In the genomic region with DNA sequence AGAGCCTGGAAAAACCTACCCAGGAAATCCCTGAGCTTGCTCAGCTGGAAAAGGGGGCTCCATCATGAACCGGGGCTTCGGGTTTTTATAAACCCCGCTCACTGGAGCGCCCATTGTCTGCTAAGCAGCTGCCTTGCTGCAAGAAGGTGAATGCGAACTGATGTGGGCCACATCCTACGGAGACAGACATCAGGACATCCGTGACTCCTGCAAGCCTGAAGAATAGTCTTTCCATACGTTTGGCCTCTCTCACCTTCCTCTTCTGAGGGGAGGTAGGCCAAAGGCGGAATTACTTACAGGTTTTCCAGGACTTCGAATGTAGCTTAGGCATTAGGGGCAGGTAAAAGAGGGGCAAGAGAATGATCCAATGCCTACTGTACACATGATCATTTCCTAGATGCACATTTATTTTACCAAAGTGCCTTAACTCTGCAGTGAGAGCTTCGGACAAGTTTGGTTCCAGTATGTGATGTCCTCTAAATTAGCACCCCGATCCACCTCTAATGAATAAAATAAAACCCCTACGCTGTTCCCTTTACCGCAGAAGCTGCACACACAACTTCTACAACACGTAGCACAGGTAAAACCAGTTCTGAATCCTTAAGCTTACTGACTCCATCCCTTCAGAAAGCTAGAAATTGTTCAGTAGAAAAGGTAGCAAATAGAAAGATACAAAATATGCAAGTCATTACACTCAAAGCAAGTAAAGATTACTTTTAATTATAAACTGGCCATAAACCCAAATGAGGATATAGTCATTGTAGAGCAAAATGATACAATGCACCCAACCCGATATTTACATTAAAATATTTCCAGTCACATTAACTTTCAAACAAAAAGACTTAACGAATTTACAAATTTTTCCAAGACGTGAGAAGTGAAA, we compare ENCODE assay signal across 7 cellular contexts. TPM values are rescaled to one million over a fixed set of nuclear protein-coding genes. Genes with fewer than 3 reads are reported as not detected.
DNase-seq lines count a peak whose midpoint lies in the region; ATAC-seq and TF ChIP-seq lines count a peak whose summit lies in the region.

No MANE protein-coding gene starts in this region.

- H3K27ac ChIP-seq in HEK293 (ENCODE audit: extremely low read depth, low read depth, low read length): peak overlapping the region; percentile 53; the same call in 1 of the 2 replicates
- H3K27ac ChIP-seq in SJCRH30: peak overlapping the region; percentile 43

- peak overlapping the region; percentile 67 for H3K4me3 ChIP-seq in HEK293 (ENCODE audit: low read depth, low read length)
- peak overlapping the region; percentile 62 for H3K4me3 ChIP-seq in SJCRH30
- peak overlapping the region; percentile 49 for H3K4me3 ChIP-seq in fibroblast of mammary gland (ENCODE audit: control insufficient read depth, low read depth, low read length)
- H3K4me3 ChIP-seq in retinal pigment epithelial cell (ENCODE audit: low read length): peak overlapping the region; percentile 58

- peaks cover 16 to 25% of the 10 kb centered on the region in 2 experiments for H3K36me3 ChIP-seq in HEK293 (ENCODE audit: control insufficient read depth in 2 of 2, insufficient read depth in 1 of 2, low read length in 2 of 2)
- H3K36me3 ChIP-seq in SJCRH30: peaks cover 18% of the 10 kb centered on the region

- H3K9me3 ChIP-seq in HEK293 (ENCODE audit: control insufficient read depth, insufficient read depth, low read depth, low read length): no peaks in the 10 kb centered on the region
- H3K9me3 ChIP-seq in SJCRH30 (replicated peaks): no peaks in the 10 kb centered on the region

- TF ChIP-seq CTCF in HEK293 (tag by site-specific recombination; IDR thresholded peaks at IDR 0.05) (0 out of 2 replicates have a peak, but pooled peaks have one; percentile 4), fibroblast of mammary gland (conservative IDR thresholded peaks at IDR 0.05; ENCODE audit: control insufficient read depth, insufficient read depth, low read depth, low read length) (no peak), retinal pigment epithelial cell (conservative IDR thresholded peaks at IDR 0.05; ENCODE audit: low read depth, low read length) (no peak)

- CTCF ChIA-PET in HEK293 (lab: Yijun Ruan, JAX): interaction anchor here (0.6 to 7.8 kb wide), 71 partner anchors 7 to 1562 kb away, joined by 3 to 126 read pairs (median 4); partner anchors contain the start of genes CELSR2, CYB561D1, MYBPHL and PRPF38B

- peaks cover 8% of the 10 kb centered on the region for H3K4me1 ChIP-seq in HEK293 (ENCODE audit: control insufficient read depth, insufficient read depth, low read length)
- peaks cover 32% of the 10 kb centered on the region for H3K4me1 ChIP-seq in SJCRH30

- ATAC-seq in HG02588 (IDR thresholded peaks at IDR 0.05; ENCODE audit: unreplicated experiment) (no peak), GM21526 (IDR thresholded peaks at IDR 0.05; ENCODE audit: low FRiP score, unreplicated experiment) (no peak), GM21737 (IDR thresholded peaks at IDR 0.05; ENCODE audit: unreplicated experiment) (no peak)

- DNase-seq in SJCRH30: no peak
- no peak for DNase-seq in fibroblast of mammary gland (ENCODE audit: low read depth)
- no peak for DNase-seq in retinal pigment epithelial cell (ENCODE audit: low read depth)

- H3K27me3 ChIP-seq in SJCRH30: no peaks in the 10 kb centered on the region

- POLR2A ChIA-PET in HEK293 (lab: Yijun Ruan, JAX): interaction anchor here (0.9 to 3.7 kb wide), 13 partner anchors 12 to 299 kb away, joined by 3 to 30 read pairs (median 7); partner anchors contain the start of genes CELSR2 and PSRC1

TF ChIP-seq in HEK293, 187 proteins besides CTCF, POLR2A, EP300 and RAD21:
- TF ChIP-seq ZNF223 (tag by site-specific recombination; IDR thresholded peaks at IDR 0.05): no peak
- TF ChIP-seq, protein P1, sequence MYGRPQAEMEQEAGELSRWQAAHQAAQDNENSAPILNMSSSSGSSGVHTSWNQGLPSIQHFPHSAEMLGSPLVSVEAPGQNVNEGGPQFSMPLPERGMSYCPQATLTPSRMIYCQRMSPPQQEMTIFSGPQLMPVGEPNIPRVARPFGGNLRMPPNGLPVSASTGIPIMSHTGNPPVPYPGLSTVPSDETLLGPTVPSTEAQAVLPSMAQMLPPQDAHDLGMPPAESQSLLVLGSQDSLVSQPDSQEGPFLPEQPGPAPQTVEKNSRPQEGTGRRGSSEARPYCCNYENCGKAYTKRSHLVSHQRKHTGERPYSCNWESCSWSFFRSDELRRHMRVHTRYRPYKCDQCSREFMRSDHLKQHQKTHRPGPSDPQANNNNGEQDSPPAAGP (tag by site-specific recombination; IDR thresholded peaks at IDR 0.05): no peak
- peak; percentile 11; the same call in 1 of the 2 replicates for TF ChIP-seq PRDM10 (tag by site-specific recombination; IDR thresholded peaks at IDR 0.05)
- TF ChIP-seq ZNF660 (tag by site-specific recombination; IDR thresholded peaks at IDR 0.05): 0 out of 2 replicates have a peak, but pooled peaks have one; percentile 2
- TF ChIP-seq, protein P2, sequence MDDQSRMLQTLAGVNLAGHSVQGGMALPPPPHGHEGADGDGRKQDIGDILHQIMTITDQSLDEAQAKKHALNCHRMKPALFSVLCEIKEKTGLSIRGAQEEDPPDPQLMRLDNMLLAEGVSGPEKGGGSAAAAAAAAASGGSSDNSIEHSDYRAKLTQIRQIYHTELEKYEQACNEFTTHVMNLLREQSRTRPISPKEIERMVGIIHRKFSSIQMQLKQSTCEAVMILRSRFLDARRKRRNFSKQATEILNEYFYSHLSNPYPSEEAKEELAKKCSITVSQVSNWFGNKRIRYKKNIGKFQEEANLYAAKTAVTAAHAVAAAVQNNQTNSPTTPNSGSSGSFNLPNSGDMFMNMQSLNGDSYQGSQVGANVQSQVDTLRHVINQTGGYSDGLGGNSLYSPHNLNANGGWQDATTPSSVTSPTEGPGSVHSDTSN (CRISPR knock-in tag; IDR thresholded peaks at IDR 0.05): no peak
- TF ChIP-seq ZNF335 (tag by site-specific recombination; conservative IDR thresholded peaks at IDR 0.05): peak; percentile 51; the same call in 1 of the 2 replicates
- 0 out of 2 replicates have a peak, but pooled peaks have one; percentile 4 for TF ChIP-seq WT1 (tag by site-specific recombination; IDR thresholded peaks at IDR 0.05)
- peak; percentile 97 for TF ChIP-seq ZBTB20 (tag by site-specific recombination; IDR thresholded peaks at IDR 0.05)
- peak; percentile 58; the same call in 1 of the 2 replicates for TF ChIP-seq ZBTB6 (tag by site-specific recombination; IDR thresholded peaks at IDR 0.05)
- TF ChIP-seq SP7 (tag by site-specific recombination; IDR thresholded peaks at IDR 0.05): no peak
- peak; percentile 29; the same call in 1 of the 2 replicates for TF ChIP-seq ZBTB17 (tag by site-specific recombination; IDR thresholded peaks at IDR 0.05)

RNA-seq across cellular contexts. Expression of gene SORT1, which starts 0.9 kb away (rescaled TPM):
- 36.9 and 41.1 TPM in 2 replicates for total RNA-seq in SJCRH30 (2014; rRNA removed; shearing (Covaris generic))

RNA-seq across cellular contexts. Expression of gene PSMA5, which starts 27.7 kb away (rescaled TPM):
- total RNA-seq in SJCRH30 (2014; rRNA removed; shearing (Covaris generic)): 81.9 and 82.3 TPM in 2 replicates
